10 cellular contexts compared by ENCODE assay signal in genomic region chr18:59876310-59876626, GRCh38. TPM values are rescaled to one million over a fixed set of nuclear protein-coding genes. Genes with fewer than 3 reads are reported as not detected.
A peak's percentile ranks its signal among the peaks of the same experiment; 100 is the strongest.
DNase-seq lines count a peak whose midpoint lies in the region; ATAC-seq and TF ChIP-seq lines count a peak whose summit lies in the region.
"Had no signal": no experiment of that assay in that cellular context is flagged by ENCODE, and none has a peak within 500 bp of the region (broad histone marks: within the 10 kb centered on the region; RNA-seq: fewer than 3 reads in every experiment).

No MANE protein-coding gene starts in this region.

- H3K36me3 ChIP-seq in BLaER1 (no peaks in the 10 kb centered on the region), spleen (no peaks in the 10 kb centered on the region)

- no peak for TF ChIP-seq POLR2A in spleen (IDR thresholded peaks at IDR 0.05)

- peak; percentile 62 for ATAC-seq in GM19023 (IDR thresholded peaks at IDR 0.05; ENCODE audit: unreplicated experiment)
- peak; percentile 73 for ATAC-seq in HG02642 (IDR thresholded peaks at IDR 0.05; ENCODE audit: poor library complexity, unreplicated experiment)
- peak; percentile 69 for ATAC-seq in HG03520 (IDR thresholded peaks at IDR 0.05; ENCODE audit: unreplicated experiment)

- H3K27ac ChIP-seq in BLaER1 (no peak overlapping the region), spleen (no peak overlapping the region)

- H3K27me3 ChIP-seq in BLaER1 (no peaks in the 10 kb centered on the region), spleen (replicated peaks in 1 of 7) (no peaks in the 10 kb centered on the region)

- no peak overlapping the region for H3K9ac ChIP-seq in BLaER1

- intact Hi-C loops in spleen (cut with DNase I; ENCODE audit: low total_unique reads), result no loop called here

- H3K4me2 ChIP-seq in BLaER1, result peak overlapping the region; percentile 5; the same call in 1 of the 2 replicates

- H3K9me3 ChIP-seq in BLaER1 (no peaks in the 10 kb centered on the region), spleen (no peaks in the 10 kb centered on the region)

- 66 to 88% (median 83%) methylated on average over 3 of the region's 3 CpGs for WGBS in spleen, 5 donors

- H3K4me3 ChIP-seq in BLaER1, result no peak overlapping the region
- H3K4me3 ChIP-seq in spleen, result no peak overlapping the region

- no peaks in the 10 kb centered on the region for H4K20me1 ChIP-seq in BLaER1

- no peak for TF ChIP-seq CTCF in spleen (IDR thresholded peaks at IDR 0.05 in 8 of 11, conservative IDR thresholded peaks at IDR 0.05 in 3 of 11)

- H3K4me1 ChIP-seq in BLaER1 (peaks cover 54% of the 10 kb centered on the region), spleen (peaks cover 0 to 26% (median 14%) of the 10 kb centered on the region in 6 donors)

- DNase-seq in NCI-H2227 treated with DMSO at 0.1 percent for 48 hours (lab: John Stamatoyannopoulos, UW), result no peak
- no peak for DNase-seq in NCI-H748 treated with DMSO at 0.1 percent for 48 hours (lab: John Stamatoyannopoulos, UW)
- no peak for DNase-seq in spleen
- DNase-seq in activated CD4-positive, alpha-beta T cell treated with anti-CD3 and anti-CD28 coated beads, Interleukin-2, amount 50 U/mL, for 48 hours, result no peak
- DNase-seq: activated CD4-positive, alpha-beta T cell treated with anti-CD3 and anti-CD28 coated beads for 1 hour; Kasumi-1 had no signal

RNA-seq across cellular contexts. Expression of gene PMAIP1, which starts 23.5 kb away (rescaled TPM):
- 1 to 10 TPM; 2.7 to 9.1 (median 5.8) TPM for total RNA-seq in spleen
- 10 to 100 TPM in 1 of 3 donors, 1 to 10 TPM in 2; 6.6 to 10.1 (median 7.4) TPM for polyA plus RNA-seq in spleen
